Comparison of ENCODE assay signal across 8 cellular contexts in genomic region chr11:95254139-95254704, GRCh38. TPM values are rescaled to one million over a fixed set of nuclear protein-coding genes. Genes with fewer than 3 reads are reported as not detected.
DNase-seq lines count a peak whose midpoint lies in the region; ATAC-seq, FAIRE-seq and TF ChIP-seq lines count a peak whose summit lies in the region.

No MANE protein-coding gene starts in this region.

- no peaks in the 10 kb centered on the region for H3K27me3 ChIP-seq in hepatocyte

- no peak overlapping the region for H3K4me3 ChIP-seq in hepatocyte

- H3K79me2 ChIP-seq in hepatocyte, result no peaks in the 10 kb centered on the region

- peak; percentile 97 for ATAC-seq in HG02759 (IDR thresholded peaks at IDR 0.05; ENCODE audit: unreplicated experiment)

- H4K20me1 ChIP-seq in hepatocyte (ENCODE audit: insufficient read depth, poor library complexity, severe bottlenecking), result no peaks in the 10 kb centered on the region

- peak; percentile 100 for FAIRE-seq in GM12891 (lab: Jason Lieb, UNC)

- peak overlapping the region; percentile 88 for H3K27ac ChIP-seq in hepatocyte

- no peak for TF ChIP-seq CTCF in hepatocyte (IDR thresholded peaks at IDR 0.05; ENCODE audit: poor library complexity)

- peak; percentile 83 for TF ChIP-seq POLR2A in GM12891 (IDR thresholded peaks at IDR 0.05; ENCODE audit: low read depth, low read length)

- no peaks in the 10 kb centered on the region for H3K9me3 ChIP-seq in hepatocyte (ENCODE audit: low read depth)

- 13% methylated on average over 8 of the region's 8 CpGs for WGBS in hepatocyte (ENCODE audit: low lambda C conversion rate, missing lambda C conversion rate)

- H3K4me2 ChIP-seq in hepatocyte, result peak overlapping the region; percentile 67

- peaks cover 41% of the 10 kb centered on the region for H3K4me1 ChIP-seq in hepatocyte (ENCODE audit: insufficient read depth)

- peak overlapping the region; percentile 43 for H2AFZ ChIP-seq in hepatocyte

- DNase-seq in GM12891 (ENCODE audit: insufficient read length, low spot score) (peak; percentile 19), NCI-H1436 (lab: John Stamatoyannopoulos, UW) (peak; percentile 93), T-helper 2 cell (peak; percentile 21 to 98 (median 61)), astrocyte of the hippocampus (ENCODE audit: low read depth, low spot score) (peak; percentile 95), hepatocyte (ENCODE audit: low spot score) (peak; percentile 92), retina (peak; percentile 83), T1000 (lab: John Stamatoyannopoulos, UW) (no peak)

- H3K36me3 ChIP-seq in hepatocyte (replicated peaks; ENCODE audit: insufficient read depth, low read depth), result no peaks in the 10 kb centered on the region

- no peaks in the 10 kb centered on the region for H3K9me2 ChIP-seq in hepatocyte (replicated peaks; ENCODE audit: insufficient read depth)

TF ChIP-seq in GM12891, 5 proteins besides CTCF, POLR2A, EP300 and RAD21:
- TF ChIP-seq PAX5 (IDR thresholded peaks at IDR 0.05; ENCODE audit: insufficient read depth, low read length, severe bottlenecking), result no peak
- peak; percentile 87 for TF ChIP-seq POLR2AphosphoS5 (IDR thresholded peaks at IDR 0.05; ENCODE audit: low read depth, low read length)
- peak; percentile 64; the same call in 1 of the 2 replicates for TF ChIP-seq TAF1 (IDR thresholded peaks at IDR 0.05; ENCODE audit: low read depth, low read length)
- TF ChIP-seq POU2F2 (IDR thresholded peaks at IDR 0.05; ENCODE audit: low read depth, low read length), result peak; percentile 87
- peak; percentile 94 for TF ChIP-seq SPI1 (IDR thresholded peaks at IDR 0.05; ENCODE audit: low read depth, low read length)

RNA-seq across cellular contexts. Expression of gene SESN3, which starts 23.2 kb away (rescaled TPM):
- polyA plus RNA-seq in GM12891 (2012; ENCODE audit: low read depth, missing spikeins), result 2.4 TPM
- 106 and 107 TPM in 2 replicates for total RNA-seq in hepatocyte
- 8.1 and 8.9 TPM in 2 replicates for polyA plus RNA-seq in hepatocyte
